In genomic region chr16:54780266-54780665, GRCh38 we compare ENCODE assay signal across 13 cellular contexts.
DNase-seq lines count a peak whose midpoint lies in the region; ATAC-seq and TF ChIP-seq lines count a peak whose summit lies in the region.
"Had no signal": no experiment of that assay in that cellular context is flagged by ENCODE, and none has a peak within 500 bp of the region (broad histone marks: within the 10 kb centered on the region; RNA-seq: fewer than 3 reads in every experiment).

No MANE protein-coding gene starts in this region.

- DNase-seq in breast epithelium (ENCODE audit: low spot score in 2 of 2), result peak in 1 of 2 donors; percentile 21
- no peak for DNase-seq in MCF 10A (ENCODE audit: unreplicated experiment)
- DNase-seq in epidermal melanocyte (ENCODE audit: insufficient read length, low spot score), result peak; percentile 37
- DNase-seq in myocyte (ENCODE audit: low read depth), result peak; percentile 57
- no peak for DNase-seq in smooth muscle cell (lab: John Stamatoyannopoulos, UW; ENCODE audit: unreplicated experiment)
- no peak for DNase-seq in PC-9
- DNase-seq: 8988T; CD4-positive, alpha-beta memory T cell; H9 had no signal

- H3K27me3 ChIP-seq in breast epithelium, result no peaks in the 10 kb centered on the region
- H3K27me3 ChIP-seq in smooth muscle cell (ENCODE audit: low read depth), result no peaks in the 10 kb centered on the region
- no peaks in the 10 kb centered on the region for H3K27me3 ChIP-seq in PC-9 (ENCODE audit: insufficient read depth, low read depth)
- H3K27me3 ChIP-seq: BLaER1 had no signal

- POLR2A ChIA-PET in MCF 10A (lab: Yijun Ruan, JAX) (no interaction called here), PC-9 (lab: Charles Lee; ENCODE audit: unreplicated experiment) (no interaction called here)

- no peaks in the 10 kb centered on the region for H3K79me2 ChIP-seq in smooth muscle cell (ENCODE audit: low read depth)
- H3K79me2 ChIP-seq in PC-9 (ENCODE audit: low read depth), result no peaks in the 10 kb centered on the region

- H3K36me3 ChIP-seq in breast epithelium (no peaks in the 10 kb centered on the region), smooth muscle cell (ENCODE audit: low read depth) (no peaks in the 10 kb centered on the region), PC-9 (ENCODE audit: low read depth) (no peaks in the 10 kb centered on the region)
- H3K36me3 ChIP-seq: BLaER1 had no signal

- H3K4me2 ChIP-seq in smooth muscle cell (no peak overlapping the region), PC-9 (no peak overlapping the region)
- H3K4me2 ChIP-seq: BLaER1 had no signal

- intact Hi-C loops in breast epithelium (cut with DNase I; ENCODE audit: low total_unique reads) (no loop called here), MCF 10A (cut with micrococcal nuclease) (no loop called here), PC-9 (cut with micrococcal nuclease; ENCODE audit: unreplicated experiment) (no loop called here)

- no peak for TF ChIP-seq POLR2A in breast epithelium (IDR thresholded peaks at IDR 0.05)

- no peak overlapping the region for H3K4me3 ChIP-seq in breast epithelium
- no peak overlapping the region for H3K4me3 ChIP-seq in smooth muscle cell
- H3K4me3 ChIP-seq in PC-9, result no peak overlapping the region
- H3K4me3 ChIP-seq: BLaER1 had no signal

- H3K9me3 Mint-ChIP-seq in MCF 10A (ENCODE audit: unreplicated experiment), result peaks cover 3% of the 10 kb centered on the region

- H3K9ac ChIP-seq in smooth muscle cell (ENCODE audit: low read depth), result no peak overlapping the region
- H3K9ac ChIP-seq: BLaER1 had no signal

- ATAC-seq in HG02588 (IDR thresholded peaks at IDR 0.05; ENCODE audit: unreplicated experiment) (no peak), HG03571 (IDR thresholded peaks at IDR 0.05; ENCODE audit: unreplicated experiment) (no peak)

- H3K27ac Mint-ChIP-seq in MCF 10A (ENCODE audit: low read depth, unreplicated experiment), result no peak overlapping the region
- H3K27ac Mint-ChIP-seq: CD4-positive, alpha-beta memory T cell; H9 had no signal

- H3K4me3 Mint-ChIP-seq in MCF 10A (ENCODE audit: unreplicated experiment), result no peak overlapping the region
- H3K4me3 Mint-ChIP-seq: CD14-positive monocyte; CD4-positive, alpha-beta memory T cell; H9 had no signal

- no peaks in the 10 kb centered on the region for H3F3A ChIP-seq in smooth muscle cell (ENCODE audit: low read depth)
- no peaks in the 10 kb centered on the region for H3F3A ChIP-seq in PC-9 (ENCODE audit: insufficient read depth, low read depth)

- no peaks in the 10 kb centered on the region for H3K4me1 Mint-ChIP-seq in MCF 10A (ENCODE audit: insufficient read depth, unreplicated experiment)
- H3K4me1 Mint-ChIP-seq: CD14-positive monocyte; CD4-positive, alpha-beta memory T cell had no signal

- WGBS in smooth muscle cell (ENCODE audit: low lambda C conversion rate), result 31% methylated on average over 1 of the region's 1 CpG

- H3K4me1 ChIP-seq in breast epithelium (no peaks in the 10 kb centered on the region), smooth muscle cell (ENCODE audit: low read depth) (no peaks in the 10 kb centered on the region), PC-9 (replicated peaks; ENCODE audit: insufficient read depth) (no peaks in the 10 kb centered on the region)
- H3K4me1 ChIP-seq: BLaER1 had no signal

- peak overlapping the region; percentile 15 to 57 for H3K27ac ChIP-seq in breast epithelium
- peak overlapping the region; percentile 69 for H3K27ac ChIP-seq in smooth muscle cell (ENCODE audit: low read depth)
- H3K27ac ChIP-seq in PC-9, result no peak overlapping the region
- H3K27ac ChIP-seq: BLaER1 had no signal

- CTCF ChIA-PET in MCF 10A (lab: Yijun Ruan, JAX) (no interaction called here), PC-9 (lab: Charles Lee) (no interaction called here)

- no TSS peak for BruUV-seq in MCF 10A (replicated peaks; lab: Mats Ljungman, UMichigan)
- no TSS peak for BruUV-seq in PC-9 (replicated peaks; lab: Mats Ljungman, UMichigan)

- no peaks in the 10 kb centered on the region for H3K9me2 ChIP-seq in PC-9 (ENCODE audit: insufficient read depth)

- H3K36me3 Mint-ChIP-seq in MCF 10A (ENCODE audit: insufficient read depth, unreplicated experiment), result no peaks in the 10 kb centered on the region
- H3K36me3 Mint-ChIP-seq: CD14-positive monocyte; CD4-positive, alpha-beta memory T cell had no signal

- H2AFZ ChIP-seq in smooth muscle cell (ENCODE audit: low read depth), result no peak overlapping the region
- no peak overlapping the region for H2AFZ ChIP-seq in PC-9

- no peak for TF ChIP-seq CTCF in breast epithelium (IDR thresholded peaks at IDR 0.05)
- TF ChIP-seq CTCF in MCF 10A (IDR thresholded peaks at IDR 0.05; ENCODE audit: unreplicated experiment), result no peak
- TF ChIP-seq CTCF in smooth muscle cell (IDR thresholded peaks at IDR 0.05; ENCODE audit: borderline replicate concordance, insufficient read depth, poor library complexity, severe bottlenecking), result no peak
- TF ChIP-seq CTCF in PC-9 (conservative IDR thresholded peaks at IDR 0.05), result no peak

- H3K27me3 Mint-ChIP-seq in MCF 10A (ENCODE audit: insufficient read depth, unreplicated experiment), result no peaks in the 10 kb centered on the region

- no peaks in the 10 kb centered on the region for H4K20me1 ChIP-seq in smooth muscle cell (ENCODE audit: low read depth)
- H4K20me1 ChIP-seq in PC-9 (ENCODE audit: insufficient read depth), result no peaks in the 10 kb centered on the region
- H4K20me1 ChIP-seq: BLaER1 had no signal

- H3K9me3 ChIP-seq in breast epithelium (no peaks in the 10 kb centered on the region), smooth muscle cell (replicated peaks; ENCODE audit: low read depth) (no peaks in the 10 kb centered on the region), PC-9 (ENCODE audit: insufficient read depth, low read depth) (no peaks in the 10 kb centered on the region)

Comparison
In these comparisons a context has a peak if more than half of its experiments do, and no peak if none do; other contexts are left out.
1. DNase-seq: peak in epidermal melanocyte (single experiment) and myocyte (single experiment); none in MCF 10A (single experiment), smooth muscle cell (single experiment) and PC-9 (0 of 2).